In genomic region chr2:120344991-120345975, GRCh38 we compare ENCODE assay signal across 8 cellular contexts. TPM values are rescaled to one million over a fixed set of nuclear protein-coding genes. Genes with fewer than 3 reads are reported as not detected.
A peak's percentile ranks its signal among the peaks of the same experiment; 100 is the strongest.
DNase-seq lines count a peak whose midpoint lies in the region; ATAC-seq and TF ChIP-seq lines count a peak whose summit lies in the region.

No MANE protein-coding gene starts in this region.

- intact Hi-C loops in activated CD4-positive, alpha-beta T cell treated with anti-CD3 and anti-CD28 coated beads for 36 hours (cut with DNase I, micrococcal nuclease): loop anchor here (5.0 to 10.0 kb wide), 4 partner anchors 170 to 732 kb away; partner anchors contain the start of genes GLI2 (in 1 of the 2) and PTPN4 (in 1 of the 2)
- intact Hi-C loops in esophagus muscularis mucosa (cut with DNase I): loop anchor here (5.0 to 10.0 kb wide), 2 partner anchors 207 to 730 kb away; no protein-coding TSS in a partner anchor

- peak; percentile 51 for DNase-seq in activated CD4-positive, alpha-beta T cell treated with anti-CD3 and anti-CD28 coated beads for 36 hours
- DNase-seq in activated CD4-positive, alpha-beta T cell treated with anti-CD3 and anti-CD28 coated beads for 4 hours: no peak
- DNase-seq in T-helper 17 cell (no peak), esophagus muscularis mucosa (ENCODE audit: extremely low spot score) (no peak), GM13976 (ENCODE audit: low spot score) (no peak)

- no peak for TF ChIP-seq POLR2A in esophagus muscularis mucosa (IDR thresholded peaks at IDR 0.05; ENCODE audit: low read depth)

- H3K27me3 Mint-ChIP-seq in activated CD4-positive, alpha-beta T cell treated with anti-CD3 and anti-CD28 coated beads for 36 hours: peaks cover 55% of the 10 kb centered on the region
- peaks cover 66% of the 10 kb centered on the region for H3K27me3 Mint-ChIP-seq in T-helper 17 cell

- H3K36me3 Mint-ChIP-seq in activated CD4-positive, alpha-beta T cell treated with anti-CD3 and anti-CD28 coated beads for 36 hours (ENCODE audit: low read depth): no peaks in the 10 kb centered on the region
- H3K36me3 Mint-ChIP-seq in T-helper 17 cell (ENCODE audit: low read depth): peaks cover 7% of the 10 kb centered on the region

- POLR2A ChIA-PET in activated CD4-positive, alpha-beta T cell treated with anti-CD3 and anti-CD28 coated beads for 36 hours (lab: Charles Lee): interaction anchor here (0.7 kb wide), 1 partner anchor 169 kb away, joined by 3 read pairs; no protein-coding TSS in a partner anchor

- H2AFZ ChIP-seq in neuron (ENCODE audit: low read depth, low read length): no peak overlapping the region

- 1% methylated on average over 44 of the region's 146 CpGs for WGBS in esophagus muscularis mucosa

- TF ChIP-seq CTCF in esophagus muscularis mucosa (IDR thresholded peaks at IDR 0.05) (no peak), GM13976 (IDR thresholded peaks at IDR 0.05; ENCODE audit: borderline replicate concordance, control extremely low read depth, extremely low read depth, insufficient read depth, missing control alignments) (no peak)

- CTCF ChIA-PET in activated CD4-positive, alpha-beta T cell treated with anti-CD3 and anti-CD28 coated beads for 36 hours (lab: Charles Lee): interaction anchor here (0.6 to 1.2 kb wide), 2 partner anchors 208 to 330 kb away, joined by 3 read pairs; no protein-coding TSS in a partner anchor

- peak overlapping the region in 3 of 4 donors; percentile 34 to 60 (median 51) for H3K27ac ChIP-seq in esophagus muscularis mucosa (replicated peaks in 1 of 4)

- H3K4me3 ChIP-seq in esophagus muscularis mucosa: peak overlapping the region; percentile 60 to 70 (median 62)
- H3K4me3 ChIP-seq in neuron (ENCODE audit: low read length): peak overlapping the region; percentile 25

- ATAC-seq in activated CD4-positive, alpha-beta T cell treated with anti-CD3 and anti-CD28 coated beads for 36 hours: peak; percentile 42
- ATAC-seq in T-helper 17 cell: peak; percentile 35
- ATAC-seq in GM19328 (IDR thresholded peaks at IDR 0.05; ENCODE audit: unreplicated experiment): no peak
- ATAC-seq in HG02759 (IDR thresholded peaks at IDR 0.05; ENCODE audit: unreplicated experiment): no peak

- H3K9me3 Mint-ChIP-seq in activated CD4-positive, alpha-beta T cell treated with anti-CD3 and anti-CD28 coated beads for 36 hours (ENCODE audit: low read depth): no peaks in the 10 kb centered on the region

- no peak for TF ChIP-seq EP300 in esophagus muscularis mucosa (IDR thresholded peaks at IDR 0.05)

- H3K4me3 Mint-ChIP-seq in activated CD4-positive, alpha-beta T cell treated with anti-CD3 and anti-CD28 coated beads for 36 hours: no peak overlapping the region
- peak overlapping the region; percentile 52 for H3K4me3 Mint-ChIP-seq in T-helper 17 cell

- in situ Hi-C loops in GM13976 (cut with MboI; ENCODE audit: low sequenced_read_pairs, unreplicated experiment): no loop called here

- H3K4me1 Mint-ChIP-seq in activated CD4-positive, alpha-beta T cell treated with anti-CD3 and anti-CD28 coated beads for 36 hours: peaks cover 22% of the 10 kb centered on the region
- H3K4me1 Mint-ChIP-seq in T-helper 17 cell: peaks cover 17% of the 10 kb centered on the region

- H3K27ac Mint-ChIP-seq in activated CD4-positive, alpha-beta T cell treated with anti-CD3 and anti-CD28 coated beads for 36 hours: no peak overlapping the region
- H3K27ac Mint-ChIP-seq in T-helper 17 cell: no peak overlapping the region

- H3K4me1 ChIP-seq in esophagus muscularis mucosa: peaks cover 36 to 50% (median 46%) of the 10 kb centered on the region in 4 donors
- H3K4me1 ChIP-seq in neuron (ENCODE audit: insufficient read depth, low read length): peaks cover 37% of the 10 kb centered on the region

- H3K9me3 ChIP-seq in T-helper 17 cell (ENCODE audit: control insufficient read depth, low read length, poor library complexity, severe bottlenecking) (no peaks in the 10 kb centered on the region), esophagus muscularis mucosa (no peaks in the 10 kb centered on the region), neuron (ENCODE audit: low read length) (peaks cover under 1% of the 10 kb centered on the region)

- H3K27me3 ChIP-seq in esophagus muscularis mucosa: peaks cover 0 to 97% (median 56%) of the 10 kb centered on the region in 4 donors
- peaks cover 67% of the 10 kb centered on the region for H3K27me3 ChIP-seq in neuron (ENCODE audit: insufficient read depth, low read length)

- H3K36me3 ChIP-seq in esophagus muscularis mucosa: peaks cover 0 to 15% (median 0%) of the 10 kb centered on the region in 4 donors
- H3K36me3 ChIP-seq in neuron (ENCODE audit: insufficient read depth, low read length): no peaks in the 10 kb centered on the region

RNA-seq across cellular contexts. Expression of gene INHBB, which starts 0.7 kb away (rescaled TPM):
- not detected for total RNA-seq in activated CD4-positive, alpha-beta T cell treated with anti-CD3 and anti-CD28 coated beads for 36 hours
- total RNA-seq in T-helper 17 cell: not detected
- total RNA-seq in esophagus muscularis mucosa: 10 to 100 TPM in 1 of 4 donors, 1 to 10 TPM in 3; 1.2 to 13.9 (median 7.2) TPM

Comparison
In these comparisons a context has a peak if more than half of its experiments do, and no peak if none do; other contexts are left out.
1. ATAC-seq: peak in activated CD4-positive, alpha-beta T cell treated with anti-CD3 and anti-CD28 coated beads for 36 hours (single experiment) and T-helper 17 cell (single experiment); none in GM19328 (single experiment) and HG02759 (single experiment).